8 cellular contexts compared by ENCODE assay signal in the genomic region with DNA sequence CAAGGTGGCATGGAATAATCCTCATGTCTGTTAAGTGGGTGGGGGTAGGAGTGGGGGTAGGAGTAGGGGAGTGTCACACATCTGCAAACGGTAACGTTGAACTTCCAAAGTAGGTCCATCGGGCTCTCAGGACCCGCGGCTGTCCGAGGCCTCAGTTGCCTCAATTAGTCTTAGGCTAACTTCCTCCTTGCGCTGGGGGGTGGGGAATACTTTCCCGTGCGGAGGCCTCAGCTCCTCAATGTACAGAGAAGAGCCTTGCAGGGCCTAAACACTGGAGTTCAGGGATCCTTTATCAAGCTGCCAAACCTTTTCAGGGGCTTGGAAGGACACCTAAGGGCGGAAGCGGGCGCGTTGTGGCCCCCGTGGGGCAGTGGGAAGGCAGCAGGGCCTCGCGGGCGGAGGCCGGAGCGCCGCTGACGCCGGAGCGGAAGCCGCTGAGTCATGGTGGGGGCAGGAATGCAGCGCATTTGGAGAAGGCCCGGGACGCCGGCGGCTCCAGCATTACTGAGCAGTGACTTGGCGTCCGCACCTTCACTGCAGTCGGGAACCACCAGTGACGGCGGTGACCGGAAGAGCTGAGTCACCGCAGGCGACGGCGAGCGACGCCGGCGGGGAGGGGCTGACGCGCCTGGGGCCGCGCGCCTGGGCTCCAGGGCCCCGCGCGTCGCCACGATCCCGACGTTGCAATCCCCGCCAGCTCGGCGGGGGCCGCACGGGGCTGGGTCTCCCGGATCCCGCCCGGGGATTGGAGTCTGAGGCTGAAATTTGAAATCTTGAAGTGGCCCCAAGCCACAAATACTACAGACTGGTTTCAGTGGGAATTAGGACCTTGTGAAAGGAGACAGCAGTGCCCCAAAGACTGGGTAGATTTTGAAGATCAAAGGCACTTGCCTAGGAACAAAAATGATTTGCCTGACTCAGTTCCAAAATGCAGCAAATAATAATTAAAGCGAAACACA. TPM values are rescaled to one million over a fixed set of nuclear protein-coding genes. Genes with fewer than 3 reads are reported as not detected.
DNase-seq lines count a peak whose midpoint lies in the region; ATAC-seq and TF ChIP-seq lines count a peak whose summit lies in the region.

No MANE protein-coding gene starts in this region.

- H3K4me1 ChIP-seq in right atrium auricular region, result peaks cover 0 to 23% of the 10 kb centered on the region in 2 donors
- H3K4me1 ChIP-seq in psoas muscle, result peaks cover 3% of the 10 kb centered on the region
- no peaks in the 10 kb centered on the region for H3K4me1 ChIP-seq in urinary bladder (ENCODE audit: insufficient read depth)

- peak overlapping the region; percentile 92 for H3K27ac Mint-ChIP-seq in T-helper 17 cell

- DNase-seq in NCI-H1694 treated with DMSO at 0.1 percent for 48 hours (lab: John Stamatoyannopoulos, UW) (peak; percentile 60), T-helper 17 cell (peak; percentile 54 to 73 (median 62)), amygdala (lab: John Stamatoyannopoulos, UW) (peak; percentile 26 to 93 (median 82)), right atrium auricular region (ENCODE audit: low spot score) (peak; percentile 97), psoas muscle (peak; percentile 97 to 98)

- peak overlapping the region; percentile 25 to 50 for H3K4me3 ChIP-seq in right atrium auricular region
- peak overlapping the region; percentile 67 for H3K4me3 ChIP-seq in psoas muscle
- peak overlapping the region; percentile 38 for H3K4me3 ChIP-seq in urinary bladder (ENCODE audit: low read depth, low read length)

- TF ChIP-seq CTCF in right atrium auricular region (IDR thresholded peaks at IDR 0.05), result no peak
- TF ChIP-seq CTCF in psoas muscle (IDR thresholded peaks at IDR 0.05), result no peak

- peak; percentile 96 for ATAC-seq in GM18505 (IDR thresholded peaks at IDR 0.05; ENCODE audit: unreplicated experiment)
- ATAC-seq in HG02943 (IDR thresholded peaks at IDR 0.05; ENCODE audit: low read depth, unreplicated experiment), result peak; percentile 94
- ATAC-seq in T-helper 17 cell, result peak; percentile 97
- ATAC-seq in psoas muscle, result peak; percentile 99 to 100 (median 99)

- H3K27ac ChIP-seq in right atrium auricular region (peak overlapping the region; percentile 93 to 98), psoas muscle (peak overlapping the region; percentile 100), urinary bladder (ENCODE audit: low read depth) (peak overlapping the region; percentile 98)

- peak; percentile 95 for TF ChIP-seq POLR2A in GM18505 (IDR thresholded peaks at IDR 0.05; ENCODE audit: borderline replicate concordance, extremely low read depth, insufficient read depth, insufficient read length)

- H3K27me3 ChIP-seq in right atrium auricular region (no peaks in the 10 kb centered on the region), psoas muscle (ENCODE audit: insufficient read depth in 3 of 3, low read length in 2 of 3) (no peaks in the 10 kb centered on the region)

- H3K27me3 Mint-ChIP-seq in T-helper 17 cell, result no peaks in the 10 kb centered on the region

- H3K4me3 Mint-ChIP-seq in T-helper 17 cell, result peak overlapping the region; percentile 88

- intact Hi-C loops in psoas muscle (cut with DNase I), result loop anchor here in 1 of 2 donors (1.0 to 2.0 kb wide), 2 partner anchors 21 to 50 kb away; a partner anchor contains a TSS

- no peaks in the 10 kb centered on the region for H3K9me3 ChIP-seq in T-helper 17 cell (ENCODE audit: control insufficient read depth, low read length, poor library complexity, severe bottlenecking)
- no peaks in the 10 kb centered on the region for H3K9me3 ChIP-seq in right atrium auricular region
- H3K9me3 ChIP-seq in psoas muscle, result no peaks in the 10 kb centered on the region

- no peaks in the 10 kb centered on the region for H3K36me3 Mint-ChIP-seq in T-helper 17 cell (ENCODE audit: low read depth)

- H3K36me3 ChIP-seq in right atrium auricular region (no peaks in the 10 kb centered on the region), psoas muscle (ENCODE audit: insufficient read depth in 1 of 2, low read depth in 1 of 2) (no peaks in the 10 kb centered on the region), urinary bladder (ENCODE audit: insufficient read depth) (no peaks in the 10 kb centered on the region)

- WGBS in psoas muscle, 3 donors, result 2 to 3% (median 3%) methylated on average over 51 to 64 of the region's 64 CpGs
- WGBS in urinary bladder, result 3% methylated on average over 64 of the region's 64 CpGs

- H3K4me1 Mint-ChIP-seq in T-helper 17 cell, result peaks cover 11% of the 10 kb centered on the region

RNA-seq across cellular contexts. Expression of a gene that starts 20.2 kb away (rescaled TPM):
- total RNA-seq in T-helper 17 cell (10 to 100 TPM; 57.2 to 59.5 TPM), right atrium auricular region (100 to 1,000 TPM in 1 of 2 donors, 10 to 100 TPM in 1; 79.4 to 121 TPM), psoas muscle (100 to 1,000 TPM; 222 to 355 (median 261) TPM), urinary bladder (202 TPM)
- polyA plus RNA-seq in psoas muscle (100 to 1,000 TPM; 110 to 261 (median 247) TPM), urinary bladder (71.0 TPM)

RNA-seq across cellular contexts. Expression of a gene that starts 49.8 kb away (rescaled TPM):
- total RNA-seq in T-helper 17 cell (10 to 100 TPM; 22.7 to 32.6 TPM), right atrium auricular region (10 to 100 TPM; 16.9 to 20.4 TPM), psoas muscle (10 to 100 TPM; 12.2 to 14.6 (median 13.8) TPM), urinary bladder (51.0 TPM)
- polyA plus RNA-seq in psoas muscle (10 to 100 TPM in 2 of 3 donors, 1 to 10 TPM in 1; 5.7 to 62.6 (median 18.7) TPM), urinary bladder (9.1 TPM)

Comparison
In these comparisons a context has a peak if more than half of its experiments do, and no peak if none do; other contexts are left out.
1. Peak in every context shown above with its lines: DNase-seq, ATAC-seq, H3K4me3 ChIP-seq and H3K27ac ChIP-seq.